6 cellular contexts compared by ENCODE assay signal in genomic region chr5:79170661-79171060, GRCh38. TPM values are rescaled to one million over a fixed set of nuclear protein-coding genes. Genes with fewer than 3 reads are reported as not detected.
"Had no signal": no experiment of that assay in that cellular context is flagged by ENCODE, and none has a peak within 500 bp of the region (broad histone marks: within the 10 kb centered on the region; RNA-seq: fewer than 3 reads in every experiment).

No MANE protein-coding gene starts in this region.

- H3K4me2 ChIP-seq: GM23338 had no signal

- ATAC-seq: GM23338, HepG2 had no signal

- H3K4me3 ChIP-seq: GM23338 had no signal

- DNase-seq: H9, HCEC 1CT had no signal

- H2AFZ ChIP-seq: GM23338 had no signal

- H3K27ac ChIP-seq: HL-60 had no signal

RNA-seq across cellular contexts. Expression of gene BHMT, which starts 59.1 kb away (rescaled TPM):
- total RNA-seq: HT1080 had no signal
